Comparison of ENCODE assay signal across 8 cellular contexts in genomic region chr3:149128856-149129255, GRCh38. TPM values are rescaled to one million over a fixed set of nuclear protein-coding genes. Genes with fewer than 3 reads are reported as not detected.
DNase-seq lines count a peak whose midpoint lies in the region; ATAC-seq, FAIRE-seq and TF ChIP-seq lines count a peak whose summit lies in the region.

No MANE protein-coding gene starts in this region.

- H3K4me1 ChIP-seq in heart left ventricle (peaks cover 0 to 38% (median 20%) of the 10 kb centered on the region in 12 donors), left lung (peaks cover 3 to 35% of the 10 kb centered on the region in 2 donors), tibial nerve (peaks cover 0 to 43% (median 14%) of the 10 kb centered on the region in 4 donors)

- ATAC-seq in heart left ventricle (no peak), left ventricle myocardium superior (no peak), left lung (no peak), GM18519 (IDR thresholded peaks at IDR 0.05; ENCODE audit: low FRiP score, unreplicated experiment) (no peak)

- H3K27ac ChIP-seq in heart left ventricle (peak overlapping the region in 10 of 12 donors; percentile 51 to 91 (median 80)), left lung (peak overlapping the region; percentile 93 to 94), tibial nerve (peak overlapping the region; percentile 55 to 92 (median 89))

- no peak for FAIRE-seq in urothelium cell line (lab: Jason Lieb, UNC)

- H3K9me3 ChIP-seq in heart left ventricle (no peaks in the 10 kb centered on the region), left lung (no peaks in the 10 kb centered on the region), tibial nerve (no peaks in the 10 kb centered on the region)

- TF ChIP-seq EP300 in tibial nerve (IDR thresholded peaks at IDR 0.05) = no peak

- DNase-seq in heart left ventricle (no peak), left ventricle myocardium superior (no peak), left lung (no peak), tibial nerve (ENCODE audit: low spot score in 2 of 2) (no peak), activated gamma-delta T cell treated with Interleukin-2 at 50 U/mL for 16 hours (no peak), urothelium cell line (ENCODE audit: low spot score) (no peak)

- TF ChIP-seq CTCF in heart left ventricle (IDR thresholded peaks at IDR 0.05) = no peak
- TF ChIP-seq CTCF in left lung (IDR thresholded peaks at IDR 0.05) = no peak
- TF ChIP-seq CTCF in tibial nerve (IDR thresholded peaks at IDR 0.05) = no peak

- H3K4me3 ChIP-seq in heart left ventricle = peak overlapping the region; percentile 65 to 99 (median 92)
- peak overlapping the region; percentile 94 to 99 for H3K4me3 ChIP-seq in left lung
- peak overlapping the region; percentile 71 to 89 (median 79) for H3K4me3 ChIP-seq in tibial nerve

- H3K27ac Mint-ChIP-seq in activated naive CD8-positive, alpha-beta T cell = peak overlapping the region; percentile 84

- H3K27me3 ChIP-seq in heart left ventricle = no peaks in the 10 kb centered on the region
- no peaks in the 10 kb centered on the region for H3K27me3 ChIP-seq in left lung
- no peaks in the 10 kb centered on the region for H3K27me3 ChIP-seq in tibial nerve

- H3K9me3 Mint-ChIP-seq in activated naive CD8-positive, alpha-beta T cell (ENCODE audit: low read depth) = no peaks in the 10 kb centered on the region

- H3K4me1 Mint-ChIP-seq in activated naive CD8-positive, alpha-beta T cell (ENCODE audit: low read depth) = peaks cover 42% of the 10 kb centered on the region

- intact Hi-C loops in heart left ventricle (cut with DNase I) = loop anchor here in 6 of 10 donors (2.0 to 10.0 kb wide), 2 partner anchors 144 to 356 kb away; no protein-coding TSS in a partner anchor
- intact Hi-C loops in left ventricle myocardium superior (cut with micrococcal nuclease) = loop anchor here (10.0 kb wide), 2 partner anchors 174 to 346 kb away; partner anchors contain the start of gene TM4SF4
- intact Hi-C loops in left lung (cut with DNase I) = no loop called here

- WGBS in heart left ventricle, 4 donors = 11 to 17% (median 13%) methylated on average over 5 of the region's 5 CpGs
- 3% methylated on average over 5 of the region's 5 CpGs for WGBS in tibial nerve, 2 donors

- peaks cover 6% of the 10 kb centered on the region for H3K27me3 Mint-ChIP-seq in activated naive CD8-positive, alpha-beta T cell

- no peaks in the 10 kb centered on the region for H3K36me3 Mint-ChIP-seq in activated naive CD8-positive, alpha-beta T cell

- H3K4me3 Mint-ChIP-seq in activated naive CD8-positive, alpha-beta T cell = peak overlapping the region; percentile 97

- no peaks in the 10 kb centered on the region for H3K36me3 ChIP-seq in heart left ventricle
- no peaks in the 10 kb centered on the region for H3K36me3 ChIP-seq in left lung
- no peaks in the 10 kb centered on the region for H3K36me3 ChIP-seq in tibial nerve

- no peak for TF ChIP-seq POLR2A in heart left ventricle (IDR thresholded peaks at IDR 0.05)
- no peak for TF ChIP-seq POLR2A in tibial nerve (IDR thresholded peaks at IDR 0.05)

RNA-seq across cellular contexts. Expression of gene HPS3, which starts 0.6 kb away (rescaled TPM):
- total RNA-seq in heart left ventricle = 10 to 100 TPM in 2 of 9 donors, 1 to 10 TPM in 7; 4.4 to 15.6 (median 6.3) TPM
- polyA plus RNA-seq in heart left ventricle = 1 to 10 TPM; 3.0 to 5.4 TPM
- 5.8 TPM for total RNA-seq in left ventricle myocardium superior
- 10 to 100 TPM; 26.2 to 28.7 TPM for total RNA-seq in left lung
- 10 to 100 TPM; 17.8 to 39.5 (median 24.7) TPM for total RNA-seq in tibial nerve

RNA-seq across cellular contexts. Expression of gene HLTF, which starts 42.5 kb away (rescaled TPM):
- 10 to 100 TPM; 12.3 to 39.4 (median 22.0) TPM for total RNA-seq in heart left ventricle
- 1 to 10 TPM; 4.0 to 9.1 TPM for polyA plus RNA-seq in heart left ventricle
- 29.0 TPM for total RNA-seq in left ventricle myocardium superior
- 10 to 100 TPM; 27.5 to 32.9 TPM for total RNA-seq in left lung
- 10 to 100 TPM; 16.9 to 28.2 (median 25.5) TPM for total RNA-seq in tibial nerve

Comparison
In these comparisons a context has a peak if more than half of its experiments do, and no peak if none do; other contexts are left out.
1. intact Hi-C loops: an anchor here in heart left ventricle (2.0 to 10.0 kb wide) and left ventricle myocardium superior (10.0 kb wide); none called in left lung.